ENCODE assay signal across 1 cellular context in genomic region chr12:97142737-97143450, GRCh38.
TF ChIP-seq lines count a peak whose summit lies in the region.

No MANE protein-coding gene starts in this region.

TF ChIP-seq in H1, 55 proteins besides CTCF, POLR2A, EP300 and RAD21 (continued from another document):
- TF ChIP-seq RFX5 (IDR thresholded peaks at IDR 0.05; ENCODE audit: borderline replicate concordance, low read depth, low read length) (no peak), TCF12 (IDR thresholded peaks at IDR 0.05; ENCODE audit: low read depth, low read length) (no peak)
